17 cellular contexts compared by ENCODE assay signal in the genomic region with DNA sequence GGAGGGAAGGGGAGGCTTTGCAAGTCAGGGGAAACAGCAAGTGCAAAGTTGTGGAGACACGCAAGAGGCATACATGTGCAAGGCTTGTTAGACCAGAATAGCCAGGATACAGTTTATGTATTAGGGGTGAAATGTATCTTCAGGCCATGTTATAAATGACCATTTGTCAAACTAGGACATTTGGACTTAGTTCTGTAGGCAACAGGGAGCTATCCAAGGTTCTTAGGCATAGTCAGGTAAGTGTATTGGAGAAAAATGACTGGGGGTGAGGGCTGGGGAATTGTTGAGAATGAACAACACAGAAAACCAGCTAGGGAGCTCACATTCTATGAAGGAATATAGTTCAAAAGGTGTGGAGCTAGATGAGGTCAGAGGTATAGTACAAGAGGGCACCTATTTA. TPM values are rescaled to one million over a fixed set of nuclear protein-coding genes. Genes with fewer than 3 reads are reported as not detected.
DNase-seq lines count a peak whose midpoint lies in the region; ATAC-seq and TF ChIP-seq lines count a peak whose summit lies in the region.
"Had no signal": no experiment of that assay in that cellular context is flagged by ENCODE, and none has a peak within 500 bp of the region (broad histone marks: within the 10 kb centered on the region; RNA-seq: fewer than 3 reads in every experiment).

No MANE protein-coding gene starts in this region.

- H3K56ac ChIP-seq in mesendoderm (ENCODE audit: low read length), result no peak overlapping the region

- no peak overlapping the region for H2BK120ac ChIP-seq in mesendoderm (ENCODE audit: low read depth, low read length)

- no peak overlapping the region for H4K8ac ChIP-seq in mesendoderm (ENCODE audit: low read depth, low read length)

- no peak overlapping the region for H3K4ac ChIP-seq in mesendoderm (ENCODE audit: low read depth, low read length)

- no peak overlapping the region for H3K18ac ChIP-seq in mesendoderm (ENCODE audit: low read length)

- no peak for TF ChIP-seq EP300 in Ishikawa (IDR thresholded peaks at IDR 0.05; ENCODE audit: borderline replicate concordance)

- no peak overlapping the region for H3K27ac ChIP-seq in mesendoderm (ENCODE audit: low read depth, low read length)

- no peak for TF ChIP-seq RAD21 in Ishikawa (IDR thresholded peaks at IDR 0.05; ENCODE audit: low read depth)

- no peak overlapping the region for H2AK5ac ChIP-seq in mesendoderm (ENCODE audit: low read length)

- ATAC-seq in GM19467 (IDR thresholded peaks at IDR 0.05; ENCODE audit: unreplicated experiment), result no peak

- no peaks in the 10 kb centered on the region for H3K27me3 ChIP-seq in mesendoderm (ENCODE audit: insufficient read depth, low read length, poor library complexity)

- H2BK15ac ChIP-seq in mesendoderm (replicated peaks; ENCODE audit: low read depth), result no peak overlapping the region

- H3K23ac ChIP-seq in mesendoderm (ENCODE audit: low read length), result no peak overlapping the region

- peaks cover 3% of the 10 kb centered on the region for H3K4me1 ChIP-seq in mesendoderm (ENCODE audit: control insufficient read depth, low read depth, low read length)

- no peak overlapping the region for H3K4me2 ChIP-seq in mesendoderm (ENCODE audit: low read length)

- no peak overlapping the region for H4K5ac ChIP-seq in mesendoderm (ENCODE audit: low read length)

- H3K9ac ChIP-seq in mesendoderm (ENCODE audit: low read length), result no peak overlapping the region

- H3K4me3 ChIP-seq in fibroblast of pulmonary artery (replicated peaks; ENCODE audit: low read depth, low read length) (no peak overlapping the region), mesendoderm (ENCODE audit: low read length) (no peak overlapping the region)

- DNase-seq in EH (ENCODE audit: low read depth) (peak; percentile 14), fibroblast of pulmonary artery (ENCODE audit: low read depth) (peak; percentile 18), mesendoderm (peak; percentile 21), cerebellum (ENCODE audit: low spot score) (no peak), NCI-H510A (lab: John Stamatoyannopoulos, UW) (no peak)
- DNase-seq: CD4-positive, CD25-positive, alpha-beta regulatory T cell; DMS79 treated with DMSO at 0.1 percent for 48 hours; GDM1; NCI-H1436 treated with DMSO at 0.1 percent for 48 hours; NCI-H2081 treated with DMSO at 0.1 percent for 48 hours; NCI-H524 treated with DMSO at 0.1 percent for 48 hours had no signal

- no peak overlapping the region for H2BK5ac ChIP-seq in mesendoderm (ENCODE audit: low read length)

- no peaks in the 10 kb centered on the region for H3K79me1 ChIP-seq in mesendoderm (ENCODE audit: low read length)

- H3K79me2 ChIP-seq in mesendoderm (ENCODE audit: control insufficient read depth, insufficient read depth, low read length), result no peaks in the 10 kb centered on the region

- WGBS in mesendoderm (ENCODE audit: extremely low coverage, insufficient coverage, low lambda C conversion rate), result no CpG with 5 or more reads among the region's 1 CpG

- TF ChIP-seq CTCF in fibroblast of pulmonary artery (IDR thresholded peaks at IDR 0.05; ENCODE audit: low read length, missing control alignments), result no peak

- no peaks in the 10 kb centered on the region for H3K36me3 ChIP-seq in mesendoderm (ENCODE audit: control insufficient read depth, insufficient read depth, low read length)

TF ChIP-seq in Ishikawa, 13 proteins besides CTCF, POLR2A, EP300 and RAD21:
- TF ChIP-seq NFIC (IDR thresholded peaks at IDR 0.05) (no peak), EGR1 (IDR thresholded peaks at IDR 0.05) (no peak), ZBTB7A (IDR thresholded peaks at IDR 0.05; ENCODE audit: low read depth) (no peak)
- TF ChIP-seq, protein P1, sequence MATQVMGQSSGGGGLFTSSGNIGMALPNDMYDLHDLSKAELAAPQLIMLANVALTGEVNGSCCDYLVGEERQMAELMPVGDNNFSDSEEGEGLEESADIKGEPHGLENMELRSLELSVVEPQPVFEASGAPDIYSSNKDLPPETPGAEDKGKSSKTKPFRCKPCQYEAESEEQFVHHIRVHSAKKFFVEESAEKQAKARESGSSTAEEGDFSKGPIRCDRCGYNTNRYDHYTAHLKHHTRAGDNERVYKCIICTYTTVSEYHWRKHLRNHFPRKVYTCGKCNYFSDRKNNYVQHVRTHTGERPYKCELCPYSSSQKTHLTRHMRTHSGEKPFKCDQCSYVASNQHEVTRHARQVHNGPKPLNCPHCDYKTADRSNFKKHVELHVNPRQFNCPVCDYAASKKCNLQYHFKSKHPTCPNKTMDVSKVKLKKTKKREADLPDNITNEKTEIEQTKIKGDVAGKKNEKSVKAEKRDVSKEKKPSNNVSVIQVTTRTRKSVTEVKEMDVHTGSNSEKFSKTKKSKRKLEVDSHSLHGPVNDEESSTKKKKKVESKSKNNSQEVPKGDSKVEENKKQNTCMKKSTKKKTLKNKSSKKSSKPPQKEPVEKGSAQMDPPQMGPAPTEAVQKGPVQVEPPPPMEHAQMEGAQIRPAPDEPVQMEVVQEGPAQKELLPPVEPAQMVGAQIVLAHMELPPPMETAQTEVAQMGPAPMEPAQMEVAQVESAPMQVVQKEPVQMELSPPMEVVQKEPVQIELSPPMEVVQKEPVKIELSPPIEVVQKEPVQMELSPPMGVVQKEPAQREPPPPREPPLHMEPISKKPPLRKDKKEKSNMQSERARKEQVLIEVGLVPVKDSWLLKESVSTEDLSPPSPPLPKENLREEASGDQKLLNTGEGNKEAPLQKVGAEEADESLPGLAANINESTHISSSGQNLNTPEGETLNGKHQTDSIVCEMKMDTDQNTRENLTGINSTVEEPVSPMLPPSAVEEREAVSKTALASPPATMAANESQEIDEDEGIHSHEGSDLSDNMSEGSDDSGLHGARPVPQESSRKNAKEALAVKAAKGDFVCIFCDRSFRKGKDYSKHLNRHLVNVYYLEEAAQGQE (IDR thresholded peaks at IDR 0.05; ENCODE audit: low read depth), result peak; percentile 89

RNA-seq across cellular contexts. Expression of gene TPH2, which starts 42.5 kb away (rescaled TPM):
- polyA plus RNA-seq in mesendoderm (2013, experiment 1 of 2), result 0.11 TPM
- 0.11 TPM for polyA plus RNA-seq in mesendoderm (2013, experiment 2 of 2)
- total RNA-seq in cerebellum, result 1.00 TPM
- total RNA-seq: CD4-positive, CD25-positive, alpha-beta regulatory T cell; H4; LHCN-M2; OCI-LY7; SK-MEL-5 had no signal
- polyA plus RNA-seq: CD4-positive, CD25-positive, alpha-beta regulatory T cell had no signal

Comparison
In these comparisons a context has a peak if more than half of its experiments do, and no peak if none do; other contexts are left out.
1. DNase-seq: peak in EH (single experiment), fibroblast of pulmonary artery (single experiment) and mesendoderm (single experiment); none in cerebellum (single experiment) and NCI-H510A (single experiment).